ENCODE assay signal across 16 cellular contexts in genomic region chr1:117661027-117661426, GRCh38. TPM values are rescaled to one million over a fixed set of nuclear protein-coding genes. Genes with fewer than 3 reads are reported as not detected.
DNase-seq lines count a peak whose midpoint lies in the region; TF ChIP-seq lines count a peak whose summit lies in the region.
"Had no signal": no experiment of that assay in that cellular context is flagged by ENCODE, and none has a peak within 500 bp of the region (broad histone marks: within the 10 kb centered on the region; RNA-seq: fewer than 3 reads in every experiment).

No MANE protein-coding gene starts in this region.

- H3K4me3 Mint-ChIP-seq in CD8-positive, alpha-beta memory T cell = peak overlapping the region; percentile 74 to 91 (median 77)
- H3K4me3 Mint-ChIP-seq in immature natural killer cell = peak overlapping the region; percentile 29 to 67 (median 50)
- H3K4me3 Mint-ChIP-seq in nephron progenitor cell = no peak overlapping the region

- peaks cover 0 to 2% of the 10 kb centered on the region in 2 donors for H3K27me3 Mint-ChIP-seq in CD8-positive, alpha-beta memory T cell
- H3K27me3 Mint-ChIP-seq in immature natural killer cell (ENCODE audit: low read depth in 3 of 3) (peaks cover 16 to 27% (median 25%) of the 10 kb centered on the region in 3 donors), nephron progenitor cell (ENCODE audit: low read depth, poor library complexity) (peaks cover 10% of the 10 kb centered on the region)

- H3K27ac Mint-ChIP-seq in CD8-positive, alpha-beta memory T cell = peak overlapping the region; percentile 79 to 99 (median 98)
- H3K27ac Mint-ChIP-seq in immature natural killer cell = peak overlapping the region; percentile 77 to 100 (median 94)
- no peak overlapping the region for H3K27ac Mint-ChIP-seq in nephron progenitor cell

- peaks cover 5 to 15% (median 9%) of the 10 kb centered on the region in 5 donors for H3K9me3 Mint-ChIP-seq in CD8-positive, alpha-beta memory T cell
- peaks cover 0 to 6% (median 0%) of the 10 kb centered on the region in 6 donors for H3K9me3 Mint-ChIP-seq in immature natural killer cell
- peaks cover 3% of the 10 kb centered on the region for H3K9me3 Mint-ChIP-seq in nephron progenitor cell

- no peak for TF ChIP-seq EP300 in stomach (IDR thresholded peaks at IDR 0.05)

- TF ChIP-seq CTCF in nephron progenitor cell (IDR thresholded peaks at IDR 0.05) (no peak), stomach (IDR thresholded peaks at IDR 0.05) (no peak)

- 83 to 97% (median 89%) methylated on average over 6 of the region's 6 CpGs for WGBS in stomach, 5 donors

- no peaks in the 10 kb centered on the region for H3K27me3 ChIP-seq in CD8-positive, alpha-beta memory T cell (ENCODE audit: insufficient read depth, low read length, poor library complexity, severe bottlenecking)
- H3K27me3 ChIP-seq in stomach = no peaks in the 10 kb centered on the region
- H3K27me3 ChIP-seq: breast epithelium, left lung had no signal

- peaks cover 0 to 18% (median 0%) of the 10 kb centered on the region in 3 donors for H3K36me3 Mint-ChIP-seq in CD8-positive, alpha-beta memory T cell
- H3K36me3 Mint-ChIP-seq in immature natural killer cell (peaks cover 0 to 9% (median 0%) of the 10 kb centered on the region in 3 donors), nephron progenitor cell (ENCODE audit: low read depth) (no peaks in the 10 kb centered on the region)

- TF ChIP-seq POLR2A in stomach (IDR thresholded peaks at IDR 0.05) = no peak

- intact Hi-C loops in stomach (cut with DNase I; ENCODE audit: low total_unique reads) = no loop called here

- DNase-seq in CD8-positive, alpha-beta memory T cell = peak in 4 of 5 donors; percentile 28 to 86 (median 78)
- DNase-seq in MV-4-11 (lab: John Stamatoyannopoulos, UW) (peak; percentile 6), immature natural killer cell (peak; percentile 81 to 88 (median 86)), nephron progenitor cell (no peak), stomach (no peak), DMS 273 treated with DMSO at 0.1 percent for 48 hours (lab: John Stamatoyannopoulos, UW) (no peak)
- DNase-seq in activated T-cell treated with anti-CD3 and anti-CD28 coated beads, Interleukin-2, amount 50 U/mL, for 48 hours = peak; percentile 27 to 32
- DNase-seq: C1 segment of cervical spinal cord; effector CD8-positive, alpha-beta T cell; left lung; NCI-H2029 treated with DMSO at 0.1 percent for 48 hours; NCI-H774; stimulated activated CD8-positive, alpha-beta memory T cell treated with anti-CD3 and anti-CD28 coated beads, Interleukin-4, amount 100 ng/mL, for 48 hours; trophoblast cell had no signal

- no peak overlapping the region for H3K4me3 ChIP-seq in CD8-positive, alpha-beta memory T cell (ENCODE audit: low read length)
- no peak overlapping the region for H3K4me3 ChIP-seq in stomach
- H3K4me3 ChIP-seq: breast epithelium, left lung had no signal

- POLR2A ChIA-PET in CD8-positive, alpha-beta memory T cell (lab: Charles Lee) = interaction anchor here (0.6 to 3.5 kb wide), 2 partner anchors 54 to 534 kb away, joined by 3 to 23 read pairs; partner anchors contain the start of gene TENT5C

- peaks cover 91 to 98% (median 96%) of the 10 kb centered on the region in 3 donors for H3K4me1 Mint-ChIP-seq in CD8-positive, alpha-beta memory T cell
- H3K4me1 Mint-ChIP-seq in immature natural killer cell (peaks cover 95 to 96% of the 10 kb centered on the region in 2 donors), nephron progenitor cell (peaks cover 15% of the 10 kb centered on the region)

- peak overlapping the region; percentile 8 for H3K27ac ChIP-seq in CD8-positive, alpha-beta memory T cell (ENCODE audit: low read depth, low read length)
- peak overlapping the region in 1 of 5 donors; percentile 28 for H3K27ac ChIP-seq in stomach
- H3K27ac ChIP-seq: breast epithelium, left lung had no signal

- H3K4me1 ChIP-seq in CD8-positive, alpha-beta memory T cell (ENCODE audit: insufficient read depth, low read length) = peaks cover 92% of the 10 kb centered on the region
- peaks cover 0 to 14% (median 3%) of the 10 kb centered on the region in 4 donors for H3K4me1 ChIP-seq in stomach
- H3K4me1 ChIP-seq: breast epithelium had no signal

- no peaks in the 10 kb centered on the region for H3K9me3 ChIP-seq in CD8-positive, alpha-beta memory T cell (ENCODE audit: low read length)
- H3K9me3 ChIP-seq in stomach = no peaks in the 10 kb centered on the region
- H3K9me3 ChIP-seq: breast epithelium, left lung had no signal

- CTCF ChIA-PET in CD8-positive, alpha-beta memory T cell (lab: Charles Lee) = interaction anchor here (1.0 to 5.0 kb wide), 6 partner anchors 11 to 126 kb away, joined by 3 to 21 read pairs (median 10); partner anchors contain the start of gene TENT5C

- no peaks in the 10 kb centered on the region for H3K36me3 ChIP-seq in CD8-positive, alpha-beta memory T cell (ENCODE audit: insufficient read depth, low read length)
- H3K36me3 ChIP-seq in stomach = no peaks in the 10 kb centered on the region
- H3K36me3 ChIP-seq: breast epithelium, left lung had no signal

RNA-seq across cellular contexts. Expression of gene TENT5C, which starts 55.2 kb away (rescaled TPM):
- total RNA-seq in CD8-positive, alpha-beta memory T cell = 1 to 10 TPM; 3.7 to 4.1 TPM
- polyA plus RNA-seq in CD8-positive, alpha-beta memory T cell = 12.6 TPM
- polyA plus RNA-seq in immature natural killer cell (10 to 100 TPM in 2 of 3 donors, 1 to 10 TPM in 1; 7.4 to 25.7 (median 25.3) TPM), stomach (1 to 10 TPM; 6.0 to 9.5 (median 8.3) TPM)
- 10 to 100 TPM in 4 of 5 donors, 1 to 10 TPM in 1; 9.0 to 28.1 (median 14.7) TPM for total RNA-seq in stomach
- total RNA-seq: myocyte had no signal

Comparison
In these comparisons a context has a peak if more than half of its experiments do, and no peak if none do; other contexts are left out.
1. DNase-seq: peak in CD8-positive, alpha-beta memory T cell (4 of 5), MV-4-11 (single experiment), activated T-cell treated with anti-CD3 and anti-CD28 coated beads, Interleukin-2, amount 50 U/mL, for 48 hours (2 of 2) and immature natural killer cell (3 of 3); none in nephron progenitor cell (single experiment), stomach (single experiment) and DMS 273 treated with DMSO at 0.1 percent for 48 hours (single experiment).